9 cellular contexts compared by ENCODE assay signal in genomic region chr6:45650527-45651135, GRCh38.
DNase-seq lines count a peak whose midpoint lies in the region; ATAC-seq and FAIRE-seq lines count a peak whose summit lies in the region.
"Had no signal": no experiment of that assay in that cellular context is flagged by ENCODE, and none has a peak within 500 bp of the region (broad histone marks: within the 10 kb centered on the region; RNA-seq: fewer than 3 reads in every experiment).

No MANE protein-coding gene starts in this region.

- H3K4me1 Mint-ChIP-seq in natural killer cell treated with Interleukin-12 subunit alpha and Interleukin-12 subunit beta and Interleukin-15 and Interleukin-18, amount 100 ng/mL, for 72 hours (ENCODE audit: low read depth in 2 of 2) = peaks cover 12 to 36% of the 10 kb centered on the region in 2 donors

- H3K27ac Mint-ChIP-seq in natural killer cell treated with Interleukin-12 subunit alpha and Interleukin-12 subunit beta and Interleukin-15 and Interleukin-18, amount 100 ng/mL, for 72 hours = no peak overlapping the region

- peaks cover 0 to 4% of the 10 kb centered on the region in 2 donors for H3K27me3 Mint-ChIP-seq in natural killer cell treated with Interleukin-12 subunit alpha and Interleukin-12 subunit beta and Interleukin-15 and Interleukin-18, amount 100 ng/mL, for 72 hours

- no peaks in the 10 kb centered on the region for H3K36me3 Mint-ChIP-seq in natural killer cell treated with Interleukin-12 subunit alpha and Interleukin-12 subunit beta and Interleukin-15 and Interleukin-18, amount 100 ng/mL, for 72 hours

- FAIRE-seq in RCC 7860 (lab: Jason Lieb, UNC) = peak; percentile 98

- no peak overlapping the region for H3K4me3 Mint-ChIP-seq in natural killer cell treated with Interleukin-12 subunit alpha and Interleukin-12 subunit beta and Interleukin-15 and Interleukin-18, amount 100 ng/mL, for 72 hours

- ATAC-seq in natural killer cell treated with Interleukin-12 subunit alpha and Interleukin-12 subunit beta and Interleukin-15 and Interleukin-18, amount 100 ng/mL, for 72 hours = no peak
- no peak for ATAC-seq in GM19467 (IDR thresholded peaks at IDR 0.05; ENCODE audit: unreplicated experiment)

- no peaks in the 10 kb centered on the region for H3K9me3 Mint-ChIP-seq in natural killer cell treated with Interleukin-12 subunit alpha and Interleukin-12 subunit beta and Interleukin-15 and Interleukin-18, amount 100 ng/mL, for 72 hours

- peak; percentile 98 for DNase-seq in EL
- peak; percentile 97 for DNase-seq in RCC 7860 (ENCODE audit: low spot score)
- peak; percentile 32 for DNase-seq in epidermal melanocyte (ENCODE audit: insufficient read length, low spot score)
- peak; percentile 97 for DNase-seq in non-pigmented ciliary epithelial cell (ENCODE audit: low read depth)
- no peak for DNase-seq in natural killer cell treated with Interleukin-12 subunit alpha and Interleukin-12 subunit beta and Interleukin-15 and Interleukin-18, amount 100 ng/mL, for 72 hours (ENCODE audit: low spot score)
- no peak for DNase-seq in NCI-H1417 (lab: John Stamatoyannopoulos, UW)
- DNase-seq in NCI-H1105 treated with DMSO at 0.1 percent for 48 hours (lab: John Stamatoyannopoulos, UW) = no peak
- DNase-seq: NCI-H146 had no signal

Comparison
In these comparisons a context has a peak if more than half of its experiments do, and no peak if none do; other contexts are left out.
1. DNase-seq: peak in EL (single experiment), RCC 7860 (single experiment), epidermal melanocyte (single experiment) and non-pigmented ciliary epithelial cell (single experiment); none in natural killer cell treated with Interleukin-12 subunit alpha and Interleukin-12 subunit beta and Interleukin-15 and Interleukin-18, amount 100 ng/mL, for 72 hours (single experiment), NCI-H1417 (0 of 3) and NCI-H1105 treated with DMSO at 0.1 percent for 48 hours (single experiment).